Comparison of ENCODE assay signal across 22 cellular contexts in genomic region chr5:135697959-135698345, GRCh38.
DNase-seq lines count a peak whose midpoint lies in the region; TF ChIP-seq lines count a peak whose summit lies in the region.
"Had no signal": no experiment of that assay in that cellular context is flagged by ENCODE, and none has a peak within 500 bp of the region (broad histone marks: within the 10 kb centered on the region; RNA-seq: fewer than 3 reads in every experiment).

No MANE protein-coding gene starts in this region.

- H4K5ac ChIP-seq in H9 (ENCODE audit: insufficient read length, low read depth, low read length) = no peak overlapping the region

- TF ChIP-seq POLR2A in vagina (IDR thresholded peaks at IDR 0.05) = no peak

- no peaks in the 10 kb centered on the region for H4K20me1 ChIP-seq in H9 (ENCODE audit: control insufficient read depth, insufficient read depth, insufficient read length)
- H4K20me1 ChIP-seq: BLaER1 treated with 17β-estradiol and CSF1 and Interleukin-3, amounts not matched to agents 10 nM and 100 nM had no signal

- no peak overlapping the region for H3K9ac ChIP-seq in H9 (ENCODE audit: extremely low read depth, insufficient read length, low read length)
- H3K9ac ChIP-seq in mesenchymal stem cell (ENCODE audit: low read length) = no peak overlapping the region
- H3K9ac ChIP-seq: BLaER1 treated with 17β-estradiol and CSF1 and Interleukin-3, amounts not matched to agents 10 nM and 100 nM had no signal

- H3T11ph ChIP-seq in H9 (ENCODE audit: low read length) = no peak overlapping the region

- H2BK15ac ChIP-seq in H9 (ENCODE audit: low read depth, low read length) (no peak overlapping the region), mesenchymal stem cell (ENCODE audit: low read depth, poor library complexity, severe bottlenecking) (no peak overlapping the region)

- H3K4me3 ChIP-seq in vagina (no peak overlapping the region), mesenchymal stem cell (ENCODE audit: insufficient read depth in 1 of 2, low read depth in 1 of 2, low read length in 2 of 2) (no peak overlapping the region)
- H3K4me3 ChIP-seq: A549; BLaER1 treated with 17β-estradiol and CSF1 and Interleukin-3, amounts not matched to agents 10 nM and 100 nM; GM23338; HAP-1 had no signal

- peaks cover 0 to 4% of the 10 kb centered on the region in 2 experiments; a peak in 1 of 4 replicates for H3K4me1 Mint-ChIP-seq in H9
- H3K4me1 Mint-ChIP-seq: CD14-positive monocyte; CD8-positive, alpha-beta memory T cell had no signal

- H4K8ac ChIP-seq in H9 (replicated peaks; ENCODE audit: insufficient read length, low read depth, low read length) (no peak overlapping the region), mesenchymal stem cell (ENCODE audit: low read length) (no peak overlapping the region)

- H3K14ac ChIP-seq in H9 (ENCODE audit: insufficient read depth, low read length) (no peak overlapping the region), mesenchymal stem cell (ENCODE audit: low read length in 2 of 2) (peak overlapping the region in 1 of 2 experiments; percentile 83)

- H3K36me3 Mint-ChIP-seq in H9 (ENCODE audit: insufficient read depth in 1 of 3, low read depth in 3 of 3) = no peaks in the 10 kb centered on the region
- H3K36me3 Mint-ChIP-seq: CD14-positive monocyte; CD8-positive, alpha-beta memory T cell had no signal

- WGBS in H9 (ENCODE audit: extremely low coverage, insufficient read length, low lambda C conversion rate) = no CpG with 5 or more reads among the region's 3 CpGs
- WGBS in mesenchymal stem cell = 70% methylated on average over 3 of the region's 3 CpGs

- H3K9me3 ChIP-seq in H9 (ENCODE audit: control insufficient read depth, low read depth, low read length) (no peaks in the 10 kb centered on the region), vagina (no peaks in the 10 kb centered on the region), mesenchymal stem cell (ENCODE audit: control insufficient read depth, low read length) (no peaks in the 10 kb centered on the region)
- H3K9me3 ChIP-seq: A549; BE2C; BLaER1 treated with 17β-estradiol and CSF1 and Interleukin-3, amounts not matched to agents 10 nM and 100 nM; HAP-1 had no signal

- H2BK5ac ChIP-seq in H9 (ENCODE audit: insufficient read length, low read length) (no peak overlapping the region), mesenchymal stem cell (ENCODE audit: low read depth, low read length, poor library complexity, severe bottlenecking) (no peak overlapping the region)

- H3K4ac ChIP-seq in H9 (ENCODE audit: low read depth, low read length) (no peak overlapping the region), mesenchymal stem cell (ENCODE audit: low read depth in 1 of 2, low read length in 2 of 2) (no peak overlapping the region)

- H3K27ac ChIP-seq in H9 (ENCODE audit: insufficient read length, low read depth, low read length) = no peak overlapping the region
- H3K27ac ChIP-seq in vagina = no peak overlapping the region
- H3K27ac ChIP-seq in mesenchymal stem cell (ENCODE audit: low read length, poor library complexity, severe bottlenecking) = no peak overlapping the region
- H3K27ac ChIP-seq: A549; BLaER1 treated with 17β-estradiol and CSF1 and Interleukin-3, amounts not matched to agents 10 nM and 100 nM had no signal

- H3K4me2 ChIP-seq in H9 (ENCODE audit: insufficient read depth, insufficient read length, low read length) (no peak overlapping the region), mesenchymal stem cell (ENCODE audit: low read length, poor library complexity, severe bottlenecking) (no peak overlapping the region)
- H3K4me2 ChIP-seq: A549; BLaER1 treated with 17β-estradiol and CSF1 and Interleukin-3, amounts not matched to agents 10 nM and 100 nM; GM23338 had no signal

- H3K18ac ChIP-seq in H9 (ENCODE audit: insufficient read length, low read depth, low read length) (no peak overlapping the region), mesenchymal stem cell (ENCODE audit: low read depth in 1 of 2, low read length in 2 of 2) (no peak overlapping the region)

- DNase-seq in H9 (peak; percentile 10), ecto neural progenitor cell (ENCODE audit: low spot score) (peak; percentile 32), myocyte (ENCODE audit: low read depth) (peak; percentile 2), vagina (ENCODE audit: extremely low spot score in 2 of 2) (peak; percentile 47 to 70), retina (no peak), mesenchymal stem cell (no peak)
- DNase-seq in activated T-cell treated with anti-CD3 and anti-CD28 coated beads, Interleukin-2, amount 50 U/mL, for 48 hours = no peak
- DNase-seq: 8988T; ACHN; AML-193; BE2C; CD4-positive, alpha-beta T cell; CD8-positive, alpha-beta memory T cell; DMS 273 treated with DMSO at 0.1 percent for 48 hours; DMS79 treated with DMSO at 0.1 percent for 48 hours; GF-D8; HFFc6 had no signal

- no peaks in the 10 kb centered on the region for H3K79me1 ChIP-seq in H9 (ENCODE audit: insufficient read depth, low read depth, low read length, poor library complexity, severe bottlenecking)
- H3K79me1 ChIP-seq in mesenchymal stem cell (replicated peaks; ENCODE audit: low read length, poor library complexity, severe bottlenecking) = no peaks in the 10 kb centered on the region

- no peak for TF ChIP-seq CTCF in H9 (conservative IDR thresholded peaks at IDR 0.05)
- TF ChIP-seq CTCF in vagina (IDR thresholded peaks at IDR 0.05) = no peak

- H2BK120ac ChIP-seq in H9 (ENCODE audit: low read depth, low read length, poor library complexity, severe bottlenecking) (no peak overlapping the region), mesenchymal stem cell (ENCODE audit: low read depth, low read length) (no peak overlapping the region)

- no peak overlapping the region for H3K4me3 Mint-ChIP-seq in H9
- H3K4me3 Mint-ChIP-seq: CD14-positive monocyte; CD4-positive, alpha-beta T cell; CD8-positive, alpha-beta memory T cell; GM23338; HFFc6 had no signal

- H3K23ac ChIP-seq in H9 (ENCODE audit: insufficient read length, low read depth, low read length) (no peak overlapping the region), mesenchymal stem cell (ENCODE audit: low read length in 2 of 2) (no peak overlapping the region)

- no peak overlapping the region for H4K91ac ChIP-seq in H9 (ENCODE audit: insufficient read length, low read depth, low read length)
- H4K91ac ChIP-seq in mesenchymal stem cell (ENCODE audit: low read length) = no peak overlapping the region

- H2AFZ ChIP-seq in H9 (ENCODE audit: low read length) (no peak overlapping the region), mesenchymal stem cell (ENCODE audit: low read depth, low read length) (no peak overlapping the region)
- H2AFZ ChIP-seq: GM23338 had no signal

- H2AK5ac ChIP-seq in H9 (ENCODE audit: insufficient read length, low read length) (no peak overlapping the region), mesenchymal stem cell (ENCODE audit: low read length, severe bottlenecking) (no peak overlapping the region)

- no peaks in the 10 kb centered on the region for H3K79me2 ChIP-seq in H9 (ENCODE audit: insufficient read depth, low read length)

- H2BK20ac ChIP-seq in H9 (ENCODE audit: low read depth, low read length, poor library complexity, severe bottlenecking) = no peak overlapping the region

- no peaks in the 10 kb centered on the region for H3K23me2 ChIP-seq in H9 (ENCODE audit: insufficient read length, low read depth, low read length, poor library complexity, severe bottlenecking)

- H2BK12ac ChIP-seq in H9 (ENCODE audit: insufficient read length, low read depth, low read length) = no peak overlapping the region
- no peak overlapping the region for H2BK12ac ChIP-seq in mesenchymal stem cell (ENCODE audit: low read length in 2 of 2)

- intact Hi-C loops in vagina (cut with DNase I) = no loop called here

- no peak overlapping the region for H3K27ac Mint-ChIP-seq in H9
- H3K27ac Mint-ChIP-seq: CD14-positive monocyte; CD4-positive, alpha-beta T cell; CD8-positive, alpha-beta memory T cell; GM23338; HFFc6 had no signal

- no peaks in the 10 kb centered on the region for H3K36me3 ChIP-seq in vagina
- no peaks in the 10 kb centered on the region for H3K36me3 ChIP-seq in mesenchymal stem cell (ENCODE audit: control insufficient read depth in 1 of 2, insufficient read depth in 2 of 2, low read depth in 1 of 2, low read length in 2 of 2)
- H3K36me3 ChIP-seq: BE2C; BLaER1 treated with 17β-estradiol and CSF1 and Interleukin-3, amounts not matched to agents 10 nM and 100 nM; HAP-1 had no signal

- no peaks in the 10 kb centered on the region for H3K9me3 Mint-ChIP-seq in H9
- H3K9me3 Mint-ChIP-seq: CD14-positive monocyte; CD4-positive, alpha-beta T cell; GM23338; HFFc6 had no signal

- H3K27me3 ChIP-seq in H9 (ENCODE audit: insufficient read depth, low read length) (no peaks in the 10 kb centered on the region), vagina (no peaks in the 10 kb centered on the region), mesenchymal stem cell (ENCODE audit: control insufficient read depth in 1 of 2, insufficient read depth in 1 of 2, low read length in 2 of 2) (peaks cover 14 to 55% of the 10 kb centered on the region in 2 experiments)
- H3K27me3 ChIP-seq: BE2C; BLaER1 treated with 17β-estradiol and CSF1 and Interleukin-3, amounts not matched to agents 10 nM and 100 nM had no signal

- no peaks in the 10 kb centered on the region for H3K27me3 Mint-ChIP-seq in H9 (ENCODE audit: low read depth)

- no peaks in the 10 kb centered on the region for H3K4me1 ChIP-seq in H9 (ENCODE audit: insufficient read depth, low read length)
- H3K4me1 ChIP-seq in vagina = peaks cover 40% of the 10 kb centered on the region
- no peaks in the 10 kb centered on the region for H3K4me1 ChIP-seq in mesenchymal stem cell (ENCODE audit: control insufficient read depth, insufficient read depth, low read depth, low read length)
- H3K4me1 ChIP-seq: A549; BE2C; BLaER1 treated with 17β-estradiol and CSF1 and Interleukin-3, amounts not matched to agents 10 nM and 100 nM; HAP-1 had no signal

- no peak overlapping the region for H3K56ac ChIP-seq in H9 (ENCODE audit: insufficient read length, low read depth, low read length)

Comparison
In these comparisons a context has a peak if more than half of its experiments do, and no peak if none do; other contexts are left out.
1. DNase-seq: peak in H9 (single experiment), ecto neural progenitor cell (single experiment), myocyte (single experiment) and vagina (2 of 2); none in activated T-cell treated with anti-CD3 and anti-CD28 coated beads, Interleukin-2, amount 50 U/mL, for 48 hours (0 of 2), retina (single experiment) and mesenchymal stem cell (single experiment).